ENCODE assay signal across 8 cellular contexts in the genomic region with DNA sequence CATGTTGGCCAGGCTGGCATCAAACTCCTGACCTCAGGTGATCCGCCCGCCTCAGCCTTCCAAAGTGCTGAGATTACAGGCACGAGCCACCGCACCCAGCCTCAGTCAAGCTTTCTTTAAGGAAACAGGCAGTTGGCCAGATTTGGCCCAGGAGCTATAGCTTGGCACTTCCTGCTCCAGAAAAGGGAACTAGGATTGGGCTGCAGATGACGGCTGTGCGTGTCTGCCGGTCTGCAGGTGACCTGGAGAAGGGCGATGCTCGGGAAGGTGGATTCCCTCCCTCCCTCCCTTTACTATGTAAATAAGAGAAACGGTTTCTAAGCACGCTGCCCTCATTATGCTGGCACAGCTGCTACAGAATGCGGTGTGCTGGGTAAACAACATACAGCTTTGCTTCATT.
DNase-seq lines count a peak whose midpoint lies in the region; ATAC-seq and TF ChIP-seq lines count a peak whose summit lies in the region.

No MANE protein-coding gene starts in this region.

- no peaks in the 10 kb centered on the region for H3K9me3 ChIP-seq in lung (ENCODE audit: control insufficient read depth in 2 of 2, insufficient read depth in 1 of 2, low read length in 1 of 2)

- no peak for ATAC-seq in lung (ENCODE audit: insufficient read depth, low FRiP score)
- no peak for ATAC-seq in GM19023 (IDR thresholded peaks at IDR 0.05; ENCODE audit: unreplicated experiment)
- no peak for ATAC-seq in HG03039 (IDR thresholded peaks at IDR 0.05; ENCODE audit: unreplicated experiment)

- H3K36me3 ChIP-seq in lung (ENCODE audit: control insufficient read depth in 2 of 2, insufficient read depth in 2 of 2, low read length in 2 of 2): peaks cover 0 to 11% of the 10 kb centered on the region in 2 donors

- DNase-seq in DMS79 (lab: John Stamatoyannopoulos, UW) (peak; percentile 72), NCI-H1417 (lab: John Stamatoyannopoulos, UW) (peak; percentile 83 to 95 (median 91)), SKM-1 (lab: John Stamatoyannopoulos, UW; ENCODE audit: unreplicated experiment) (peak; percentile 45), lung (ENCODE audit: low spot score) (peak; percentile 50), GM20000 (ENCODE audit: low spot score) (no peak), cardiac septum (ENCODE audit: low spot score) (no peak)

- no peak overlapping the region for H3K27ac ChIP-seq in lung (ENCODE audit: low read depth in 1 of 2, low read length in 1 of 2)

- H3K4me3 ChIP-seq in lung: no peak overlapping the region

- intact Hi-C loops in cardiac septum (cut with DNase I): no loop called here

- TF ChIP-seq CTCF in lung (IDR thresholded peaks at IDR 0.05; ENCODE audit: control extremely low read depth, extremely low read depth): no peak
- no peak for TF ChIP-seq CTCF in GM20000 (IDR thresholded peaks at IDR 0.05; ENCODE audit: extremely low read depth, missing control alignments)

- WGBS in lung, 2 donors: 24 to 32% methylated on average over 12 of the region's 12 CpGs

- H3K27me3 ChIP-seq in lung (ENCODE audit: control insufficient read depth, insufficient read depth): no peaks in the 10 kb centered on the region

- peaks cover 2 to 5% of the 10 kb centered on the region in 2 donors for H3K4me1 ChIP-seq in lung (ENCODE audit: control insufficient read depth in 2 of 2, insufficient read depth in 2 of 2, low read length in 2 of 2)

Comparison
In these comparisons a context has a peak if more than half of its experiments do, and no peak if none do; other contexts are left out.
1. DNase-seq: peak in DMS79 (single experiment), NCI-H1417 (3 of 3), SKM-1 (single experiment) and lung (single experiment); none in GM20000 (single experiment) and cardiac septum (single experiment).